8 cellular contexts compared by ENCODE assay signal in the genomic region with DNA sequence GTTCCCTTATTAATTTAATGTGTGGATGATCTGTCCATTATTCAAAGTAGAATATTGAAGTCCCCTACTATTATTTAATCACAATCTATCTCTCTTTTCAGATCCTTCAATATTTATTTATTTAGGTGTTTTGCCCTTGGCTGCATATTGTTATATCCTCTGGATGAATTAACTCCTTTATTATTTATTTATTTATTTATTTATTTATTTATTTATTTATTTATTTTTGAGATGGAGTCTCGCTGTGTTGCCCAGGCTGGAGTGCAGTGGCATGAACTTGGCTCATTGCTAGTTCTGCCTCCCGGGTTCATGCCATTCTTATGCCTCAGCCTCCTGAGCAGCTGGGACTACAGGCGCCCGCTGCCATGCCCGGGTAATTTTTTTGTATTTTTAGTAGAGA.
"Had no signal": no experiment of that assay in that cellular context is flagged by ENCODE, and none has a peak within 500 bp of the region (broad histone marks: within the 10 kb centered on the region; RNA-seq: fewer than 3 reads in every experiment).

No MANE protein-coding gene starts in this region.

- H3K4me3 ChIP-seq: GM12878 had no signal

- FAIRE-seq: G401.6, GM12878, GM12891, GM12892, GM18507, GM19239 had no signal

- DNase-seq: GDM1, GF-D8 had no signal

- ATAC-seq: GM12878 had no signal
